ENCODE assay signal across 1 cellular context in genomic region chr5:88885043-88885442, GRCh38.
TF ChIP-seq lines count a peak whose summit lies in the region.

No MANE protein-coding gene starts in this region.

TF ChIP-seq in HepG2, 621 proteins besides CTCF, POLR2A, EP300 and RAD21 (continued from another document):
- TF ChIP-seq NAIF1 (CRISPR knock-in tag; IDR thresholded peaks at IDR 0.05; ENCODE audit: borderline replicate concordance) (no peak), MIER3 (CRISPR knock-in tag; IDR thresholded peaks at IDR 0.05; ENCODE audit: borderline replicate concordance) (no peak), ZBTB42 (CRISPR knock-in tag; IDR thresholded peaks at IDR 0.05) (no peak), ZBTB7A (CRISPR knock-in tag; IDR thresholded peaks at IDR 0.05) (no peak), USF2 (IDR thresholded peaks at IDR 0.05; ENCODE audit: low read depth, low read length) (no peak), USF2 (CRISPR knock-in tag; IDR thresholded peaks at IDR 0.05; ENCODE audit: borderline replicate concordance) (no peak), ZNF749 (CRISPR knock-in tag; IDR thresholded peaks at IDR 0.05; ENCODE audit: borderline replicate concordance) (no peak), MEIS1 (CRISPR knock-in tag; IDR thresholded peaks at IDR 0.05; ENCODE audit: borderline replicate concordance) (no peak), CREB1 (IDR thresholded peaks at IDR 0.05) (no peak), CREB1 (CRISPR knock-in tag; IDR thresholded peaks at IDR 0.05) (no peak), CREBL2 (CRISPR knock-in tag; IDR thresholded peaks at IDR 0.05; ENCODE audit: borderline replicate concordance) (no peak)
